ENCODE assay signal across 8 cellular contexts in genomic region chr1:160284220-160284781, GRCh38. TPM values are rescaled to one million over a fixed set of nuclear protein-coding genes. Genes with fewer than 3 reads are reported as not detected.
DNase-seq lines count a peak whose midpoint lies in the region; ATAC-seq and TF ChIP-seq lines count a peak whose summit lies in the region.

No MANE protein-coding gene starts in this region.

- H3K9me3 ChIP-seq in Peyer's patch = no peaks in the 10 kb centered on the region

- TF ChIP-seq CTCF in Peyer's patch (IDR thresholded peaks at IDR 0.05) = no peak

- peak; percentile 26 to 61 for TF ChIP-seq POLR2A in Peyer's patch (IDR thresholded peaks at IDR 0.05)

- peak overlapping the region; percentile 98 for H3K27ac Mint-ChIP-seq in stimulated activated naive CD8-positive, alpha-beta T cell treated with anti-CD3 and anti-CD28 coated beads, Interleukin-15, amount 100 ng/mL, for 72 hours

- H3K4me1 ChIP-seq in Peyer's patch = peaks cover 0 to 13% (median 7%) of the 10 kb centered on the region in 4 donors

- peak; percentile 7 for ATAC-seq in HG02759 (IDR thresholded peaks at IDR 0.05; ENCODE audit: unreplicated experiment)
- peak; percentile 42 for ATAC-seq in stimulated activated naive CD8-positive, alpha-beta T cell treated with anti-CD3 and anti-CD28 coated beads, Interleukin-15, amount 100 ng/mL, for 72 hours

- no peaks in the 10 kb centered on the region for H3K27me3 Mint-ChIP-seq in stimulated activated naive CD8-positive, alpha-beta T cell treated with anti-CD3 and anti-CD28 coated beads, Interleukin-15, amount 100 ng/mL, for 72 hours

- H3K36me3 ChIP-seq in Peyer's patch = peaks cover 0 to 46% (median 0%) of the 10 kb centered on the region in 3 donors

- no peaks in the 10 kb centered on the region for H3K27me3 ChIP-seq in Peyer's patch

- H3K4me3 ChIP-seq in Peyer's patch = peak overlapping the region; percentile 67 to 76 (median 71)

- H3K4me1 Mint-ChIP-seq in stimulated activated naive CD8-positive, alpha-beta T cell treated with anti-CD3 and anti-CD28 coated beads, Interleukin-15, amount 100 ng/mL, for 72 hours = peaks cover 27% of the 10 kb centered on the region

- no peaks in the 10 kb centered on the region for H3K9me3 Mint-ChIP-seq in stimulated activated naive CD8-positive, alpha-beta T cell treated with anti-CD3 and anti-CD28 coated beads, Interleukin-15, amount 100 ng/mL, for 72 hours

- DNase-seq in NCI-H1105 treated with DMSO at 0.1 percent for 48 hours (lab: John Stamatoyannopoulos, UW) = peak; percentile 6
- no peak for DNase-seq in NCI-H1105 (lab: John Stamatoyannopoulos, UW)
- peak in 2 of 3 donors; percentile 28 to 56 for DNase-seq in Peyer's patch
- peak in 4 of 61 donors; percentile 10 to 53 (median 35) for DNase-seq in caudate nucleus (lab: John Stamatoyannopoulos, UW)
- DNase-seq in kidney glomerular epithelial cell (lab: John Stamatoyannopoulos, UW) = peak; percentile 33
- DNase-seq in stimulated activated naive CD8-positive, alpha-beta T cell treated with anti-CD3 and anti-CD28 coated beads, Interleukin-15, amount 100 ng/mL, for 72 hours = peak in 1 of 2 donors; percentile 16
- DNase-seq in COLO668 (lab: John Stamatoyannopoulos, UW; ENCODE audit: unreplicated experiment) = no peak

- peak overlapping the region; percentile 98 to 99 for H3K4me3 Mint-ChIP-seq in stimulated activated naive CD8-positive, alpha-beta T cell treated with anti-CD3 and anti-CD28 coated beads, Interleukin-15, amount 100 ng/mL, for 72 hours

- H3K27ac ChIP-seq in Peyer's patch (peak overlapping the region; percentile 71 to 78 (median 75)), caudate nucleus (ENCODE audit: low read depth, low read length) (peak overlapping the region; percentile 42)

RNA-seq across cellular contexts. Expression of gene PEX19, which starts 0.6 kb away (rescaled TPM):
- 10 to 100 TPM; 25.4 to 45.6 (median 40.2) TPM for total RNA-seq in Peyer's patch

RNA-seq across cellular contexts. Expression of gene DCAF8, which starts 22.0 kb away (rescaled TPM):
- total RNA-seq in Peyer's patch = 100 to 1,000 TPM; 121 to 359 (median 202) TPM

RNA-seq across cellular contexts. Expression of gene COPA, which starts 58.7 kb away (rescaled TPM):
- total RNA-seq in Peyer's patch = 100 to 1,000 TPM; 109 to 173 (median 138) TPM

RNA-seq across cellular contexts. Expression of gene NCSTN, which starts 58.9 kb away (rescaled TPM):
- total RNA-seq in Peyer's patch = 100 to 1,000 TPM in 3 of 4 donors, 10 to 100 TPM in 1; 34.7 to 173 (median 158) TPM

Comparison
In these comparisons a context has a peak if more than half of its experiments do, and no peak if none do; other contexts are left out.
1. DNase-seq: peak in NCI-H1105 treated with DMSO at 0.1 percent for 48 hours (single experiment), Peyer's patch (2 of 3) and kidney glomerular epithelial cell (single experiment); none in NCI-H1105 (single experiment) and COLO668 (single experiment).